In genomic region chr6:21597706-21598273, GRCh38 we compare ENCODE assay signal across 8 cellular contexts. TPM values are rescaled to one million over a fixed set of nuclear protein-coding genes. Genes with fewer than 3 reads are reported as not detected.
DNase-seq lines count a peak whose midpoint lies in the region; ATAC-seq and TF ChIP-seq lines count a peak whose summit lies in the region.

No MANE protein-coding gene starts in this region.

- peaks cover 30% of the 10 kb centered on the region for H3K4me1 Mint-ChIP-seq in activated CD8-positive, alpha-beta T cell treated with anti-CD3 and anti-CD28 coated beads for 36 hours (ENCODE audit: low read depth)

- ATAC-seq in activated CD8-positive, alpha-beta T cell treated with anti-CD3 and anti-CD28 coated beads for 36 hours, result no peak
- ATAC-seq in omental fat pad (ENCODE audit: low FRiP score), result no peak
- ATAC-seq in GM21390 (IDR thresholded peaks at IDR 0.05; ENCODE audit: unreplicated experiment), result no peak

- H3K4me3 Mint-ChIP-seq in activated CD8-positive, alpha-beta T cell treated with anti-CD3 and anti-CD28 coated beads for 36 hours, result peak overlapping the region; percentile 46

- peaks cover 0 to 3% (median 0%) of the 10 kb centered on the region in 5 donors for H3K36me3 ChIP-seq in subcutaneous abdominal adipose tissue (ENCODE audit: control insufficient read depth in 5 of 5, insufficient read depth in 5 of 5, low read length in 5 of 5)

- no peak for TF ChIP-seq CTCF in activated CD8-positive, alpha-beta T cell treated with anti-CD3 and anti-CD28 coated beads for 36 hours (IDR thresholded peaks at IDR 0.05)
- TF ChIP-seq CTCF in omental fat pad (IDR thresholded peaks at IDR 0.05), result no peak

- H3K9ac ChIP-seq in subcutaneous abdominal adipose tissue (ENCODE audit: low read length in 5 of 5), result peak overlapping the region; percentile 56 to 85 (median 78)

- H3K4me3 ChIP-seq in iPS-11a (ENCODE audit: low read depth, low read length) (peak overlapping the region; percentile 98), subcutaneous abdominal adipose tissue (ENCODE audit: low read depth in 1 of 5, low read length in 5 of 5) (peak overlapping the region; percentile 67 to 97 (median 84))

- POLR2A ChIA-PET in activated CD8-positive, alpha-beta T cell treated with anti-CD3 and anti-CD28 coated beads for 36 hours (lab: Charles Lee), result interaction anchor here (0.6 to 1.6 kb wide), 2 partner anchors 10 to 178 kb away, joined by 3 to 7 read pairs; no protein-coding TSS in a partner anchor

- intact Hi-C loops in activated CD8-positive, alpha-beta T cell treated with anti-CD3 and anti-CD28 coated beads for 36 hours (cut with micrococcal nuclease), result loop anchor here (5.0 kb wide), 1 partner anchor 70 kb away; no protein-coding TSS in a partner anchor

- peaks cover 40% of the 10 kb centered on the region for H3K27me3 Mint-ChIP-seq in activated CD8-positive, alpha-beta T cell treated with anti-CD3 and anti-CD28 coated beads for 36 hours

- no peak overlapping the region for H3K27ac ChIP-seq in subcutaneous abdominal adipose tissue (ENCODE audit: low read depth, low read length)

- peak; percentile 48 for DNase-seq in NCI-H82 (lab: John Stamatoyannopoulos, UW)
- no peak for DNase-seq in NCI-H82 treated with DMSO at 0.1 percent for 48 hours (lab: John Stamatoyannopoulos, UW; ENCODE audit: unreplicated experiment)
- DNase-seq in activated CD8-positive, alpha-beta T cell treated with anti-CD3 and anti-CD28 coated beads for 36 hours, result no peak
- no peak for DNase-seq in omental fat pad (ENCODE audit: low spot score)
- no peak for DNase-seq in stimulated activated CD8-positive, alpha-beta memory T cell treated with anti-CD3 and anti-CD28 coated beads, Interleukin-4, amount 100 ng/mL, for 48 hours

- H3K9me3 Mint-ChIP-seq in activated CD8-positive, alpha-beta T cell treated with anti-CD3 and anti-CD28 coated beads for 36 hours, result no peaks in the 10 kb centered on the region

- H3K36me3 Mint-ChIP-seq in activated CD8-positive, alpha-beta T cell treated with anti-CD3 and anti-CD28 coated beads for 36 hours (ENCODE audit: low read depth), result no peaks in the 10 kb centered on the region

- CTCF ChIA-PET in activated CD8-positive, alpha-beta T cell treated with anti-CD3 and anti-CD28 coated beads for 36 hours (lab: Charles Lee), result interaction anchor here (0.6 to 3.4 kb wide), 2 partner anchors 9 to 10 kb away, joined by 3 to 17 read pairs; no protein-coding TSS in a partner anchor

- no peaks in the 10 kb centered on the region for H3K27me3 ChIP-seq in subcutaneous abdominal adipose tissue (ENCODE audit: control insufficient read depth in 5 of 5, insufficient read depth in 4 of 5, low read length in 5 of 5)

- peaks cover 0 to 3% (median 0%) of the 10 kb centered on the region in 5 donors for H3K9me3 ChIP-seq in subcutaneous abdominal adipose tissue (ENCODE audit: control insufficient read depth in 5 of 5, low read length in 5 of 5)

- peaks cover 2 to 46% (median 39%) of the 10 kb centered on the region in 5 donors for H3K4me1 ChIP-seq in subcutaneous abdominal adipose tissue (ENCODE audit: control insufficient read depth in 5 of 5, insufficient read depth in 5 of 5, low read length in 5 of 5)

- H3K27ac Mint-ChIP-seq in activated CD8-positive, alpha-beta T cell treated with anti-CD3 and anti-CD28 coated beads for 36 hours, result no peak overlapping the region

RNA-seq across cellular contexts. Expression of gene SOX4, which starts 4.2 kb away (rescaled TPM):
- total RNA-seq in activated CD8-positive, alpha-beta T cell treated with anti-CD3 and anti-CD28 coated beads for 36 hours, result 1 to 10 TPM; 1.6 TPM
- total RNA-seq in omental fat pad, result 10 to 100 TPM in 2 of 4 donors, 1 to 10 TPM in 2; 6.8 to 12.1 (median 9.4) TPM
